ENCODE assay signal across 8 cellular contexts in genomic region chr1:97820470-97821188, GRCh38.
DNase-seq lines count a peak whose midpoint lies in the region; ATAC-seq and TF ChIP-seq lines count a peak whose summit lies in the region.

No MANE protein-coding gene starts in this region.

- no peak overlapping the region for H3K4me3 ChIP-seq in KMS-11 (IDR thresholded peaks at IDR 0.05; ENCODE audit: insufficient read depth, low read depth, low read length)

- H3K4me1 ChIP-seq in KMS-11 (ENCODE audit: low read depth, poor library complexity, severe bottlenecking): no peaks in the 10 kb centered on the region

- H3K27ac ChIP-seq in KMS-11: no peak overlapping the region
- H3K27ac ChIP-seq in VCaP: no peak overlapping the region

- ATAC-seq in GM19328 (IDR thresholded peaks at IDR 0.05; ENCODE audit: unreplicated experiment) (peak; percentile 64), left lobe of liver (peak; percentile 75)

- DNase-seq in CD1c-positive myeloid dendritic cell (ENCODE audit: extremely low spot score) (peak; percentile 35), left lobe of liver (ENCODE audit: low spot score) (no peak), GM19240 (ENCODE audit: insufficient read length, low spot score) (no peak), NCI-H510A (lab: John Stamatoyannopoulos, UW) (no peak)
- DNase-seq in stimulated activated CD4-positive, alpha-beta T cell treated with anti-CD3 and anti-CD28 coated beads, Interleukin-2, amount 100 ng/mL, for 48 hours: no peak

- H3K9ac ChIP-seq in KMS-11: no peak overlapping the region

- no peaks in the 10 kb centered on the region for H3K27me3 ChIP-seq in KMS-11 (ENCODE audit: insufficient read depth, low read depth)

- TF ChIP-seq CTCF in KMS-11 (conservative IDR thresholded peaks at IDR 0.05; ENCODE audit: low read depth, low read length) (peak; percentile 36; the same call in 1 of the 2 replicates), VCaP (conservative IDR thresholded peaks at IDR 0.05) (peak; percentile 83)

- H3K4me2 ChIP-seq in KMS-11: no peak overlapping the region

- no peaks in the 10 kb centered on the region for H3K36me3 ChIP-seq in KMS-11 (ENCODE audit: insufficient read depth)

- H2AFZ ChIP-seq in KMS-11 (ENCODE audit: low read depth): no peak overlapping the region

- H3K79me2 ChIP-seq in KMS-11 (ENCODE audit: insufficient read depth, low read depth): no peaks in the 10 kb centered on the region

- no peaks in the 10 kb centered on the region for H4K20me1 ChIP-seq in KMS-11 (ENCODE audit: insufficient read depth)
